ENCODE assay signal across 17 cellular contexts in genomic region chr3:24614353-24614752, GRCh38.
"Had no signal": no experiment of that assay in that cellular context is flagged by ENCODE, and none has a peak within 500 bp of the region (broad histone marks: within the 10 kb centered on the region; RNA-seq: fewer than 3 reads in every experiment).

No MANE protein-coding gene starts in this region.

- H3K4me3 ChIP-seq: coronary artery, dorsolateral prefrontal cortex, esophagus muscularis mucosa, gastroesophageal sphincter, heart left ventricle, left lung, lower lobe of right lung had no signal

- H3K27ac ChIP-seq: coronary artery, dorsolateral prefrontal cortex, esophagus muscularis mucosa, foreskin keratinocyte, gastroesophageal sphincter, heart left ventricle, left lung, lower lobe of right lung had no signal

- H3K36me3 ChIP-seq: esophagus muscularis mucosa, gastroesophageal sphincter, heart left ventricle, left lung, lower lobe of right lung had no signal

- H3K4me1 ChIP-seq: esophagus muscularis mucosa, foreskin keratinocyte, gastroesophageal sphincter, heart left ventricle, left lung, lower lobe of right lung had no signal

- H3K9me3 ChIP-seq: esophagus muscularis mucosa, gastroesophageal sphincter, heart left ventricle, left lung, lower lobe of right lung had no signal

- DNase-seq: dermis blood vessel endothelial cell; dorsolateral prefrontal cortex; effector CD4-positive, alpha-beta T cell; effector memory CD4-positive, alpha-beta T cell; foreskin keratinocyte; heart left ventricle; hippocampal formation; left cardiac atrium; left lung; left ventricle myocardium superior; lower lobe of right lung; mesendoderm; midbrain; naive thymus-derived CD4-positive, alpha-beta T cell had no signal

- ATAC-seq: foreskin keratinocyte; gastroesophageal sphincter; heart left ventricle; left cardiac atrium; left lung; left ventricle myocardium superior; lower lobe of right lung; naive thymus-derived CD4-positive, alpha-beta T cell had no signal

- H3K27me3 ChIP-seq: dorsolateral prefrontal cortex, esophagus muscularis mucosa, foreskin keratinocyte, gastroesophageal sphincter, heart left ventricle, left lung had no signal
